ENCODE assay signal across 1 cellular context in the genomic region with DNA sequence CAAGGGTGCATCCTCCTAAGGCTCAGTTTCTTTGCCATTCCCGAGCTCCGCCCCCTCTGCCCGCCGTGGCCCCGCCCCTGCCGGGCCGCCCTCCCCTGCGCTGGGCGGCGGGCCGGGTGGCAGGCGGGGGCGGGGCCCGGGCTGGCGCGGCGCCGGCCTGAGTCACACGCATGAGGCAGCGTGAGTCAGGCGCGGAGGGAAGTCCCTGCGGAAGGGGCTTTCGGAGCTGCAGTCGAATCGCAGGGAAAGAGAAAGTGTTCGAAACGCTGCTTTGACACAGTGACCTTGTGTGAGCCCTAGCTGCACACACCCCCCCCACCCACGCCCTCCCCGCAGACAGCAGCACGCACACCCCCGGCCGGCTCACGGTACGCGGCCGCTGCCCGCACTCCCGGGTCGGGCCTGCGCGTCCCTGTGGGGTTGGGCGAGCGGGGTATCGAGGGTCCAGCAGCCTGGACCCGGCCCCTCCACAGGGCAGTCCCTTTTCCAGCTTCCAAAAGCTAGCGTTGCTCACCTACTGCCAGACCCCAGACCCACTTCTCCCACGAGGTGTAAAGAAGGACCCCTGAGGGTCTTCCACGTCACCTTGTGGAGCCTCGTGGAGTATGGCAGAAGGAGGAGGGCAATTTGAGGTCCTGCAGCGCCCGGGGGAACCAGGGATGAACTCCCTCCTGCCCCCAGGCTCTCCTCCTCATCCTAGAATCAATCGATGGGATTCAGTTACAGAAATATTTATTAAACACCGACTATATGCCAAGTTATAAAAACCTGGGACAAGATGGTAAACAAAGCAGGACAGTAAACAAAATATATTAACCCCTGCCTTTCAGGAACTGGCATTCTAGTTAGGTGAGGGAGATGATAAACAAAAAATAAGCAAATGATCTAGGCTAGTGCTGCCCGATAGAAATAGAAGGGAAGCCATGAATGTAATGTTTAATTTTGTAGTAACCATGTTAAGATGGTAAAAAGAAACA.
TF ChIP-seq lines count a peak whose summit lies in the region.

No MANE protein-coding gene starts in this region.

TF ChIP-seq in HEK293, 187 proteins besides CTCF, POLR2A, EP300 and RAD21 (continued from another document):
- no peak for TF ChIP-seq ZNF558 (tag by site-specific recombination; IDR thresholded peaks at IDR 0.05)
- TF ChIP-seq, protein P1, sequence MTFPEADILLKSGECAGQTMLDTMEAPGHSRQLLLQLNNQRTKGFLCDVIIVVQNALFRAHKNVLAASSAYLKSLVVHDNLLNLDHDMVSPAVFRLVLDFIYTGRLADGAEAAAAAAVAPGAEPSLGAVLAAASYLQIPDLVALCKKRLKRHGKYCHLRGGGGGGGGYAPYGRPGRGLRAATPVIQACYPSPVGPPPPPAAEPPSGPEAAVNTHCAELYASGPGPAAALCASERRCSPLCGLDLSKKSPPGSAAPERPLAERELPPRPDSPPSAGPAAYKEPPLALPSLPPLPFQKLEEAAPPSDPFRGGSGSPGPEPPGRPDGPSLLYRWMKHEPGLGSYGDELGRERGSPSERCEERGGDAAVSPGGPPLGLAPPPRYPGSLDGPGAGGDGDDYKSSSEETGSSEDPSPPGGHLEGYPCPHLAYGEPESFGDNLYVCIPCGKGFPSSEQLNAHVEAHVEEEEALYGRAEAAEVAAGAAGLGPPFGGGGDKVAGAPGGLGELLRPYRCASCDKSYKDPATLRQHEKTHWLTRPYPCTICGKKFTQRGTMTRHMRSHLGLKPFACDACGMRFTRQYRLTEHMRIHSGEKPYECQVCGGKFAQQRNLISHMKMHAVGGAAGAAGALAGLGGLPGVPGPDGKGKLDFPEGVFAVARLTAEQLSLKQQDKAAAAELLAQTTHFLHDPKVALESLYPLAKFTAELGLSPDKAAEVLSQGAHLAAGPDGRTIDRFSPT (tag by site-specific recombination; IDR thresholded peaks at IDR 0.05): 0 out of 2 replicates have a peak, but pooled peaks have one; percentile 25
